Comparison of ENCODE assay signal across 15 cellular contexts in the genomic region with DNA sequence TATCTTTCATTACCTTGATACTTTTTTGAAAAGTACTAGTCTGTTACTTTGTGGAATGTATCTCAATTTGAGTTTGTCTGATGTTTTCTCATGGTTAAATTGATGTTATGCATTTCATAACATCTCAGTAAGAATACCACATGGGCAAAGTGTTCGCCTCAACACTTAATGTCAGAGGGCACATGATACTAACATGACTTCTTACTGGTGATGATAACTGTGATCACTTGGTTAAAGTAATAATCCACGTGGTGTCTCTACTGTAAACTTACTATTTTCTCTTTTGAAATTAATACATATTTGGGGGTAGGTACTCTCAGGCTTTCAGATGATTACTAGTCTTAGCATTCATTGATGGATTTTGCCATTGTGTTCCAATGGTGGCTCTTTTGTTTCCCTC. TPM values are rescaled to one million over a fixed set of nuclear protein-coding genes. Genes with fewer than 3 reads are reported as not detected.
DNase-seq lines count a peak whose midpoint lies in the region; ATAC-seq, FAIRE-seq and TF ChIP-seq lines count a peak whose summit lies in the region.
"Had no signal": no experiment of that assay in that cellular context is flagged by ENCODE, and none has a peak within 500 bp of the region (broad histone marks: within the 10 kb centered on the region; RNA-seq: fewer than 3 reads in every experiment).

No MANE protein-coding gene starts in this region.

- DNase-seq in NCI-H1417 treated with DMSO at 0.1 percent for 48 hours (lab: John Stamatoyannopoulos, UW): peak; percentile 17
- DNase-seq in NCI-H1417 (lab: John Stamatoyannopoulos, UW): no peak
- no peak for DNase-seq in GM12891 (ENCODE audit: insufficient read length, low spot score)
- DNase-seq in WTC11 (ENCODE audit: low spot score): no peak
- DNase-seq in naive B cell: no peak
- DNase-seq in sciatic nerve (ENCODE audit: low spot score): no peak
- no peak for DNase-seq in epidermal melanocyte (ENCODE audit: insufficient read length, low spot score)
- DNase-seq in SHP77 treated with DMSO at 0.1 percent for 48 hours (lab: John Stamatoyannopoulos, UW): no peak
- DNase-seq: hypothalamus, NCI-H187, NCI-H446 treated with DMSO at 0.1 percent for 48 hours had no signal

- peaks cover 11% of the 10 kb centered on the region for H3K36me3 Mint-ChIP-seq in WTC11
- peaks cover 3 to 8% of the 10 kb centered on the region in 2 donors for H3K36me3 Mint-ChIP-seq in naive B cell

- POLR2A ChIA-PET in WTC11 (lab: Charles Lee): no interaction called here

- TF ChIP-seq POLR2A in GM12891 (IDR thresholded peaks at IDR 0.05; ENCODE audit: low read depth, low read length): no peak

- ATAC-seq in WTC11: no peak
- no peak for ATAC-seq in naive B cell (ENCODE audit: low read depth in 2 of 2)
- ATAC-seq in sciatic nerve: no peak
- ATAC-seq: activated CD4-positive, CD25-positive, alpha-beta regulatory T cell treated with anti-CD3 and anti-CD28 coated beads, Interleukin-2, amount 50 U/mL, for 24 hours had no signal

- H3K4me3 Mint-ChIP-seq in WTC11: peak overlapping the region; percentile 97
- H3K4me3 Mint-ChIP-seq in naive B cell: peak overlapping the region in 5 of 8 donors; percentile 2 to 83 (median 36)

- H3K9me3 Mint-ChIP-seq in WTC11 (peaks cover 19% of the 10 kb centered on the region), naive B cell (peaks cover 0 to 18% (median 7%) of the 10 kb centered on the region in 7 donors)

- no peak overlapping the region for H3K27ac Mint-ChIP-seq in WTC11
- H3K27ac Mint-ChIP-seq in naive B cell: peak overlapping the region in 1 of 6 donors; percentile 93

- peak; percentile 54 for FAIRE-seq in GM12891 (lab: Jason Lieb, UNC)
- FAIRE-seq: bronchial epithelial cell, GM12892, RCC 7860 had no signal

- CTCF ChIA-PET in WTC11 (lab: Charles Lee): no interaction called here

- H3K27me3 Mint-ChIP-seq in WTC11 (ENCODE audit: low read depth): peaks cover 5% of the 10 kb centered on the region; the same call in 1 of the 2 replicates
- H3K27me3 Mint-ChIP-seq in naive B cell: no peaks in the 10 kb centered on the region

- H3K4me1 Mint-ChIP-seq in WTC11 (peaks cover 33% of the 10 kb centered on the region), naive B cell (peaks cover 39 to 62% (median 59%) of the 10 kb centered on the region in 3 donors)

- intact Hi-C loops in sciatic nerve (cut with DNase I): no loop called here

- TF ChIP-seq CTCF in WTC11 (IDR thresholded peaks at IDR 0.05): no peak

TF ChIP-seq in GM12891, 5 proteins besides CTCF, POLR2A, EP300 and RAD21:
- TF ChIP-seq POLR2AphosphoS5 (IDR thresholded peaks at IDR 0.05; ENCODE audit: low read depth, low read length) (no peak), TAF1 (IDR thresholded peaks at IDR 0.05; ENCODE audit: low read depth, low read length) (no peak), POU2F2 (IDR thresholded peaks at IDR 0.05; ENCODE audit: low read depth, low read length) (no peak), PAX5 (IDR thresholded peaks at IDR 0.05; ENCODE audit: insufficient read depth, low read length, severe bottlenecking) (no peak), SPI1 (IDR thresholded peaks at IDR 0.05; ENCODE audit: low read depth, low read length) (no peak)

TF ChIP-seq in WTC11, 78 proteins besides CTCF, POLR2A, EP300 and RAD21:
- TF ChIP-seq ATF1 (CRISPR knock-in tag; IDR thresholded peaks at IDR 0.05) (no peak), RELA (CRISPR knock-in tag; IDR thresholded peaks at IDR 0.05; ENCODE audit: borderline replicate concordance) (no peak), ETV6 (CRISPR knock-in tag; IDR thresholded peaks at IDR 0.05) (no peak), FOXP4 (CRISPR knock-in tag; IDR thresholded peaks at IDR 0.05) (no peak), MLX (CRISPR knock-in tag; IDR thresholded peaks at IDR 0.05) (no peak), MXD4 (CRISPR knock-in tag; IDR thresholded peaks at IDR 0.05; ENCODE audit: borderline replicate concordance) (no peak), E2F4 (CRISPR knock-in tag; IDR thresholded peaks at IDR 0.05; ENCODE audit: borderline replicate concordance, low read depth) (no peak), ZNF138 (CRISPR knock-in tag; conservative IDR thresholded peaks at IDR 0.05) (no peak), ATF6 (CRISPR knock-in tag; IDR thresholded peaks at IDR 0.05) (no peak), SP1 (CRISPR knock-in tag; conservative IDR thresholded peaks at IDR 0.05) (no peak), ZBTB43 (CRISPR knock-in tag; IDR thresholded peaks at IDR 0.05) (no peak), ZBTB21 (CRISPR knock-in tag; IDR thresholded peaks at IDR 0.05; ENCODE audit: borderline replicate concordance) (no peak), ZNF671 (CRISPR knock-in tag; IDR thresholded peaks at IDR 0.05) (no peak), PRRX2 (CRISPR knock-in tag; IDR thresholded peaks at IDR 0.05) (no peak), FOXP1 (CRISPR knock-in tag; IDR thresholded peaks at IDR 0.05; ENCODE audit: borderline replicate concordance) (no peak), OVOL2 (CRISPR knock-in tag; IDR thresholded peaks at IDR 0.05; ENCODE audit: borderline replicate concordance) (no peak)
- TF ChIP-seq, protein P1, sequence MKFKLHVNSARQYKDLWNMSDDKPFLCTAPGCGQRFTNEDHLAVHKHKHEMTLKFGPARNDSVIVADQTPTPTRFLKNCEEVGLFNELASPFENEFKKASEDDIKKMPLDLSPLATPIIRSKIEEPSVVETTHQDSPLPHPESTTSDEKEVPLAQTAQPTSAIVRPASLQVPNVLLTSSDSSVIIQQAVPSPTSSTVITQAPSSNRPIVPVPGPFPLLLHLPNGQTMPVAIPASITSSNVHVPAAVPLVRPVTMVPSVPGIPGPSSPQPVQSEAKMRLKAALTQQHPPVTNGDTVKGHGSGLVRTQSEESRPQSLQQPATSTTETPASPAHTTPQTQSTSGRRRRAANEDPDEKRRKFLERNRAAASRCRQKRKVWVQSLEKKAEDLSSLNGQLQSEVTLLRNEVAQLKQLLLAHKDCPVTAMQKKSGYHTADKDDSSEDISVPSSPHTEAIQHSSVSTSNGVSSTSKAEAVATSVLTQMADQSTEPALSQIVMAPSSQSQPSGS (CRISPR knock-in tag; IDR thresholded peaks at IDR 0.05; ENCODE audit: borderline replicate concordance, low read depth): no peak
TF ChIP-seq in WTC11: peak in this region for 0.

RNA-seq across cellular contexts. Expression of gene SDHAF3, which starts 2.2 kb away (rescaled TPM):
- polyA plus RNA-seq in GM12891 (2012; ENCODE audit: low read depth, missing spikeins): 18.7 TPM
- total RNA-seq in WTC11 (2021): 25.5 to 32.0 TPM (median 26.1 TPM) in 3 replicates
- 10 to 100 TPM; 28.4 to 58.4 (median 45.1) TPM for polyA plus RNA-seq in naive B cell (ENCODE audit: low read depth in 6 of 6)
- total RNA-seq in sciatic nerve: 11.1 TPM
